Comparison of ENCODE assay signal across 1 cellular context in the genomic region with DNA sequence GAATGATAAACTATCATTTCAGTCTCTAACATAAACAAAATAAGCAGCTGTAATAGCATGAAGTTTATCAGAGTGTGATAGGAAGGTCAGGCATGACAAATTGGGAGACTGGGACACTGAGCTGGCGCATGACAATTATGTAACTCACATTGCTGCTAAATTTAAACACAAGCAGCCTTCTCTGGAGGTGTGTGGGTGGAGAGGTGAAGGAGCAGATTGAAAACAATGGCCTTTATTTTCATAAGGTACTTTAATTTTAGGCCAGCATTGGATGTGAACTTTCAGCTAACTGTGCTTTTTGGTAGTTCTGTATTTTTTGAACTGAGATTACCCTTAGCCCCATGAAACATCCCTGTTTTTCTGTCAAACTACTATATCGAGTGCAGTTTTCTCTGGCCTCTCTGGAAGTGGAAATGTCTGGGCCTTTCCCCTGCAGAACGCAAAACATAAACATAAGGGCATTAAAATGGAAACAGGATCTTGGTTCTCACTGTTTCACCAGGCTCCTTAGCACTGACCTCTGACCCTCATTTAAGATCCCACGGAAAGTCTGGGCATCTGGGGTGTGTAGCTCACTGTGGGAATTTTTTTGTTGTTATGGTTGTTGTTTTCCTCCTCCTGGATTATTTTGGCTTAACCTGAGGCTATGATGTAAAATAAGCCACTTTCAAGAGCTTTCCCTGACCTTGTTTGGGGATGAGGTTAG.
TF ChIP-seq lines count a peak whose summit lies in the region.

No MANE protein-coding gene starts in this region.

TF ChIP-seq in SK-N-SH, 30 proteins besides CTCF, POLR2A, EP300 and RAD21 (continued from another document):
- TF ChIP-seq, protein P1, sequence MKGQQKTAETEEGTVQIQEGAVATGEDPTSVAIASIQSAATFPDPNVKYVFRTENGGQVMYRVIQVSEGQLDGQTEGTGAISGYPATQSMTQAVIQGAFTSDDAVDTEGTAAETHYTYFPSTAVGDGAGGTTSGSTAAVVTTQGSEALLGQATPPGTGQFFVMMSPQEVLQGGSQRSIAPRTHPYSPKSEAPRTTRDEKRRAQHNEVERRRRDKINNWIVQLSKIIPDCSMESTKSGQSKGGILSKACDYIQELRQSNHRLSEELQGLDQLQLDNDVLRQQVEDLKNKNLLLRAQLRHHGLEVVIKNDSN (IDR thresholded peaks at IDR 0.05; ENCODE audit: borderline replicate concordance, low read depth), result no peak
TF ChIP-seq in SK-N-SH: peak in this region for 0.
